23 cellular contexts compared by ENCODE assay signal in the genomic region with DNA sequence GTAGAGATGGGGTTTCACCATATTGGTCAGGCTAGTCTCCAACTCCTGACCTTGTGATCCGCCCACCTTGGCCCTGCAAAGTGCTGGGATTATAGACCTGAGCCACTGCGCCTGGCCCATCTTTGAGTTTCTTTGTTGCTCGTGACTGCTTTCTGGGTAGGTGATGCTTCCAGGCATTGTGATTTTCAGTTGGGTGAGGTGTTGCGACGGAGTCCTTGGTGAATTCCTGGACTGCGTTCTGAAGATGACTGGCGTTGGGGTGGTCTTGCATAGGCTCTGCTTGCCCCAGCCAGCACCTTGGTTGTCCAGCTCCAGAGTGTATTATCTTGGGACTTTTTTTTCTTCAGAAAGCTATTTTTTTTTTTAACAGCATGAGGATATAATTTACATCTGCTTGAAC.
"Had no signal": no experiment of that assay in that cellular context is flagged by ENCODE, and none has a peak within 500 bp of the region (broad histone marks: within the 10 kb centered on the region; RNA-seq: fewer than 3 reads in every experiment).

No MANE protein-coding gene starts in this region.

- H3K4me1 ChIP-seq: colonic mucosa, esophagus squamous epithelium, gastrocnemius medialis, heart right ventricle, left lung, lower lobe of right lung had no signal

- DNase-seq: colonic mucosa; cortex of kidney; effector CD8-positive, alpha-beta T cell; effector memory CD8-positive, alpha-beta T cell; endodermal cell; erythroblast; esophagus squamous epithelium; foreskin fibroblast; foreskin melanocyte; gastrocnemius medialis; glutamatergic neuron; heart right ventricle; hippocampal formation; left cardiac atrium; left lung; left ventricle myocardium superior; lower lobe of right lung; mesenchymal stem cell; mucosa of descending colon had no signal

- H3K9me3 ChIP-seq: colonic mucosa, esophagus squamous epithelium, gastrocnemius medialis, lower lobe of right lung had no signal

- H3K9me3 Mint-ChIP-seq: dendritic cell treated with granulocyte-macrophage colony-stimulating factor and Interleukin-4, amounts not matched to agents 40 ng/mL and 50 ng/mL, for 4 days had no signal

- H3K27me3 ChIP-seq: colonic mucosa, esophagus squamous epithelium, gastrocnemius medialis had no signal

- H3K27me3 Mint-ChIP-seq: dendritic cell treated with granulocyte-macrophage colony-stimulating factor and Interleukin-4, amounts not matched to agents 40 ng/mL and 50 ng/mL, for 4 days had no signal

- H3K36me3 ChIP-seq: colonic mucosa, esophagus squamous epithelium, gastrocnemius medialis, heart right ventricle, left lung, lower lobe of right lung had no signal

- ATAC-seq: effector memory CD8-positive, alpha-beta T cell; esophagus mucosa; gastrocnemius medialis; heart right ventricle; left cardiac atrium; left lung; left ventricle myocardium superior; lower lobe of right lung; mucosa of descending colon had no signal

- H3K36me3 Mint-ChIP-seq: mesothelial cell of epicardium had no signal

- H3K27ac ChIP-seq: colonic mucosa, epithelial cell of prostate, esophagus squamous epithelium, gastrocnemius medialis, heart right ventricle, left lung, lower lobe of right lung had no signal

- H3K27ac Mint-ChIP-seq: dendritic cell treated with granulocyte-macrophage colony-stimulating factor and Interleukin-4, amounts not matched to agents 40 ng/mL and 50 ng/mL, for 4 days; effector memory CD8-positive, alpha-beta T cell; endodermal cell; mesothelial cell of epicardium had no signal

- H3K4me3 ChIP-seq: colonic mucosa, esophagus squamous epithelium, gastrocnemius medialis, heart right ventricle, left lung, lower lobe of right lung, mucosa of descending colon had no signal

- H3K4me3 Mint-ChIP-seq: dendritic cell treated with granulocyte-macrophage colony-stimulating factor and Interleukin-4, amounts not matched to agents 40 ng/mL and 50 ng/mL, for 4 days; effector memory CD8-positive, alpha-beta T cell; endodermal cell; mesothelial cell of epicardium had no signal

- H3K4me1 Mint-ChIP-seq: endodermal cell, mesothelial cell of epicardium had no signal
